In genomic region chr3:4666078-4666477, GRCh38 we compare ENCODE assay signal across 33 cellular contexts.
"Had no signal": no experiment of that assay in that cellular context is flagged by ENCODE, and none has a peak within 500 bp of the region (broad histone marks: within the 10 kb centered on the region; RNA-seq: fewer than 3 reads in every experiment).

No MANE protein-coding gene starts in this region.

- H3K27ac Mint-ChIP-seq: activated B cell treated with CpG ODN at 0.5 μM for 24 hours; activated CD8-positive, alpha-beta T cell treated with anti-CD3 and anti-CD28 coated beads for 36 hours; activated naive CD8-positive, alpha-beta T cell; activated T-helper 17 cell treated with anti-CD3 and anti-CD28 coated beads, Interleukin-2, amount 50 U/mL, for 72 hours; brain; dendritic cell treated with granulocyte-macrophage colony-stimulating factor and Interleukin-4, amounts not matched to agents 40 ng/mL and 50 ng/mL, for 4 days; effector memory CD8-positive, alpha-beta T cell; T-helper 1 cell treated with Interleukin-12 subunit alpha and Interleukin-12 subunit beta and Interleukin-4 antibody, amounts not matched to agents 30 μg/mL and 1 μg/mL, for 36 hours; T-helper 2 cell treated with Interferon-gamma antibody and Interleukin-4, amounts not matched to agents 5 μg/mL and 100 μg/mL, for 36 hours had no signal

- ATAC-seq: activated CD4-positive, CD25-positive, alpha-beta regulatory T cell treated with anti-CD3 and anti-CD28 coated beads, Interleukin-2, amount 50 U/mL, for 24 hours; activated CD8-positive, alpha-beta T cell treated with anti-CD3 and anti-CD28 coated beads for 36 hours; activated T-cell treated with anti-CD3 and anti-CD28 coated beads, Interleukin-2, amount 50 U/mL, for 4 hours; activated T-helper 17 cell treated with anti-CD3 and anti-CD28 coated beads, Interleukin-2, amount 50 U/mL, for 72 hours; effector memory CD8-positive, alpha-beta T cell; foreskin keratinocyte; gastrocnemius medialis; heart left ventricle had no signal

- H3K9me3 ChIP-seq: esophagus muscularis mucosa, gastrocnemius medialis, heart left ventricle had no signal

- H3K27ac ChIP-seq: coronary artery, dorsolateral prefrontal cortex, foreskin keratinocyte, gastrocnemius medialis, heart left ventricle, WERI-Rb-1 had no signal

- H3K9me3 Mint-ChIP-seq: activated B cell treated with CpG ODN at 0.5 μM for 24 hours; activated CD8-positive, alpha-beta T cell treated with anti-CD3 and anti-CD28 coated beads for 36 hours; activated T-cell treated with anti-CD3 and anti-CD28 coated beads, Interleukin-2, amount 50 U/mL, for 4 hours; activated T-helper 17 cell treated with anti-CD3 and anti-CD28 coated beads, Interleukin-2, amount 50 U/mL, for 72 hours; brain; central memory CD8-positive, alpha-beta T cell; dendritic cell treated with granulocyte-macrophage colony-stimulating factor and Interleukin-4, amounts not matched to agents 40 ng/mL and 50 ng/mL, for 4 days; effector memory CD8-positive, alpha-beta T cell; T-helper 1 cell treated with Interleukin-12 subunit alpha and Interleukin-12 subunit beta and Interleukin-4 antibody, amounts not matched to agents 30 μg/mL and 1 μg/mL, for 36 hours; T-helper 2 cell treated with Interferon-gamma antibody and Interleukin-4, amounts not matched to agents 5 μg/mL and 100 μg/mL, for 36 hours had no signal

- DNase-seq: activated B cell treated with CpG ODN at 0.5 μM for 24 hours; activated CD4-positive, alpha-beta T cell treated with anti-CD3 and anti-CD28 coated beads for 48 hours; activated CD4-positive, alpha-beta T cell treated with anti-CD3 and anti-CD28 coated beads, Interleukin-2, amount 50 U/mL, for 1 hour; activated CD4-positive, alpha-beta T cell treated with anti-CD3 and anti-CD28 coated beads, Interleukin-2, amount 50 U/mL, for 48 hours; activated CD8-positive, alpha-beta memory T cell treated with anti-CD3 and anti-CD28 coated beads for 24 hours; activated CD8-positive, alpha-beta T cell treated with anti-CD3 and anti-CD28 coated beads for 36 hours; activated effector memory CD4-positive, alpha-beta T cell treated with Interleukin-2 at 50 U/mL for 16 hours; activated gamma-delta T cell treated with Interleukin-2 at 50 U/mL for 16 hours; activated naive CD4-positive, alpha-beta T cell treated with anti-CD3 and anti-CD28 coated beads, Interleukin-2, amount 50 U/mL, for 16 hours; activated naive CD4-positive, alpha-beta T cell treated with Interleukin-2 at 50 U/mL for 16 hours; activated T-cell treated with anti-CD3 and anti-CD28 coated beads, Interleukin-2, amount 50 U/mL, for 4 hours; amniotic stem cell; anterior cingulate cortex; dorsolateral prefrontal cortex; effector memory CD8-positive, alpha-beta T cell; erythroblast; foreskin keratinocyte; gastrocnemius medialis; glutamatergic neuron; heart left ventricle; T1000; WERI-Rb-1 had no signal

- H3K4me3 Mint-ChIP-seq: activated B cell treated with CpG ODN at 0.5 μM for 24 hours; activated CD8-positive, alpha-beta T cell treated with anti-CD3 and anti-CD28 coated beads for 36 hours; activated naive CD8-positive, alpha-beta T cell; activated T-cell treated with anti-CD3 and anti-CD28 coated beads, Interleukin-2, amount 50 U/mL, for 4 hours; activated T-helper 17 cell treated with anti-CD3 and anti-CD28 coated beads, Interleukin-2, amount 50 U/mL, for 72 hours; brain; central memory CD8-positive, alpha-beta T cell; dendritic cell treated with granulocyte-macrophage colony-stimulating factor and Interleukin-4, amounts not matched to agents 40 ng/mL and 50 ng/mL, for 4 days; effector memory CD8-positive, alpha-beta T cell; T-helper 1 cell treated with Interleukin-12 subunit alpha and Interleukin-12 subunit beta and Interleukin-4 antibody, amounts not matched to agents 30 μg/mL and 1 μg/mL, for 36 hours; T-helper 2 cell treated with Interferon-gamma antibody and Interleukin-4, amounts not matched to agents 5 μg/mL and 100 μg/mL, for 36 hours had no signal

- H3K4me1 ChIP-seq: foreskin keratinocyte had no signal

- H3K36me3 Mint-ChIP-seq: brain had no signal

- H3K27me3 ChIP-seq: dorsolateral prefrontal cortex, esophagus muscularis mucosa, foreskin keratinocyte, gastrocnemius medialis, heart left ventricle had no signal

- H3K4me1 Mint-ChIP-seq: activated B cell treated with CpG ODN at 0.5 μM for 24 hours; activated T-helper 17 cell treated with anti-CD3 and anti-CD28 coated beads, Interleukin-2, amount 50 U/mL, for 72 hours; brain; central memory CD8-positive, alpha-beta T cell had no signal

- FAIRE-seq: bronchial epithelial cell had no signal

- H3K4me3 ChIP-seq: coronary artery, dorsolateral prefrontal cortex, esophagus muscularis mucosa, gastrocnemius medialis, heart left ventricle had no signal

- H3K27me3 Mint-ChIP-seq: activated B cell treated with CpG ODN at 0.5 μM for 24 hours; activated CD8-positive, alpha-beta T cell treated with anti-CD3 and anti-CD28 coated beads for 36 hours; activated naive CD8-positive, alpha-beta T cell; activated T-helper 17 cell treated with anti-CD3 and anti-CD28 coated beads, Interleukin-2, amount 50 U/mL, for 72 hours; central memory CD8-positive, alpha-beta T cell; dendritic cell treated with granulocyte-macrophage colony-stimulating factor and Interleukin-4, amounts not matched to agents 40 ng/mL and 50 ng/mL, for 4 days; effector memory CD8-positive, alpha-beta T cell had no signal

- H3K36me3 ChIP-seq: gastrocnemius medialis, WERI-Rb-1 had no signal
